In genomic region chr17:38333635-38334295, GRCh38 we compare ENCODE assay signal across 8 cellular contexts. TPM values are rescaled to one million over a fixed set of nuclear protein-coding genes. Genes with fewer than 3 reads are reported as not detected.
DNase-seq lines count a peak whose midpoint lies in the region; ATAC-seq and TF ChIP-seq lines count a peak whose summit lies in the region.

No MANE protein-coding gene starts in this region.

- H2AK5ac ChIP-seq in mesendoderm (ENCODE audit: low read length): no peak overlapping the region

- H4K8ac ChIP-seq in mesendoderm (ENCODE audit: low read depth, low read length): no peak overlapping the region

- H4K20me1 ChIP-seq in PC-3 (ENCODE audit: low read length): no peaks in the 10 kb centered on the region

- H3K27ac ChIP-seq in A673 (ENCODE audit: low read depth, low read length, poor library complexity, severe bottlenecking) (no peak overlapping the region), PC-3 (ENCODE audit: low read length) (no peak overlapping the region), mesendoderm (ENCODE audit: low read depth, low read length) (no peak overlapping the region), vagina (no peak overlapping the region)

- TF ChIP-seq CTCF in A673 (conservative IDR thresholded peaks at IDR 0.05; ENCODE audit: low read depth, low read length) (peak; percentile 76), GM10248 (IDR thresholded peaks at IDR 0.05; ENCODE audit: control extremely low read depth, extremely low read depth, low read depth, missing control alignments) (peak; percentile 71), PC-3 (conservative IDR thresholded peaks at IDR 0.05; ENCODE audit: low read depth, low read length) (peak; percentile 80), vagina (IDR thresholded peaks at IDR 0.05) (no peak)

- no peaks in the 10 kb centered on the region for H3K27me3 ChIP-seq in A673 (replicated peaks; ENCODE audit: insufficient read depth, low read depth, low read length, poor library complexity)
- no peaks in the 10 kb centered on the region for H3K27me3 ChIP-seq in PC-3 (ENCODE audit: low read length)
- no peaks in the 10 kb centered on the region for H3K27me3 ChIP-seq in mesendoderm (ENCODE audit: insufficient read depth, low read length, poor library complexity)
- H3K27me3 ChIP-seq in vagina: no peaks in the 10 kb centered on the region

- POLR2A ChIA-PET in A673 (lab: Charles Lee; ENCODE audit: low non-redundant PET): interaction anchor here (0.5 kb wide), 1 partner anchor 46 kb away, joined by 10 read pairs; no protein-coding TSS in a partner anchor
- POLR2A ChIA-PET in GM10248 (lab: Yijun Ruan, JAX): interaction anchor here (0.6 kb wide), 1 partner anchor 18 kb away, joined by 4 read pairs; the partner anchor contains the start of gene SOCS7
- POLR2A ChIA-PET in PC-3 (lab: Charles Lee; ENCODE audit: unreplicated experiment): no interaction called here

- no peak overlapping the region for H2AFZ ChIP-seq in PC-3 (ENCODE audit: low read length)

- no peak overlapping the region for H3K23ac ChIP-seq in mesendoderm (ENCODE audit: low read length)

- CTCF ChIA-PET in A673 (lab: Charles Lee) (interaction anchor here (1.0 kb wide), 1 partner anchor 9 kb away, joined by 4 read pairs; no protein-coding TSS in a partner anchor), GM10248 (lab: Yijun Ruan, JAX) (interaction anchor here (0.6 to 9.8 kb wide), 16 partner anchors 8 to 333 kb away, joined by 3 to 99 read pairs (median 4); partner anchors contain the start of gene SOCS7), PC-3 (lab: Charles Lee) (interaction anchor here (0.7 to 1.0 kb wide), 2 partner anchors 15 to 70 kb away, joined by 3 to 4 read pairs; no protein-coding TSS in a partner anchor)

- no peaks in the 10 kb centered on the region for H3F3A ChIP-seq in PC-3 (ENCODE audit: low read length, unreplicated experiment)

- H3K9ac ChIP-seq in PC-3 (ENCODE audit: low read length) (no peak overlapping the region), mesendoderm (ENCODE audit: low read length) (no peak overlapping the region)

- no CpG with 5 or more reads among the region's 12 CpGs for WGBS in mesendoderm (ENCODE audit: extremely low coverage, insufficient coverage, low lambda C conversion rate)

- H3K4me2 ChIP-seq in PC-3 (ENCODE audit: low read length) (no peak overlapping the region), mesendoderm (ENCODE audit: low read length) (no peak overlapping the region)

- no peak overlapping the region for H2BK15ac ChIP-seq in mesendoderm (replicated peaks; ENCODE audit: low read depth)

- H3K4me1 ChIP-seq in A673 (ENCODE audit: insufficient read depth, low read length, poor library complexity, severe bottlenecking): no peaks in the 10 kb centered on the region
- no peaks in the 10 kb centered on the region for H3K4me1 ChIP-seq in PC-3 (ENCODE audit: insufficient read depth, low read length)
- H3K4me1 ChIP-seq in mesendoderm (ENCODE audit: control insufficient read depth, low read depth, low read length): no peaks in the 10 kb centered on the region
- H3K4me1 ChIP-seq in vagina: no peaks in the 10 kb centered on the region

- no peak overlapping the region for H3K56ac ChIP-seq in mesendoderm (ENCODE audit: low read length)

- H3K36me3 ChIP-seq in A673 (ENCODE audit: insufficient read depth, low read length, poor library complexity, severe bottlenecking) (no peaks in the 10 kb centered on the region), PC-3 (ENCODE audit: low read depth, low read length) (no peaks in the 10 kb centered on the region), mesendoderm (ENCODE audit: control insufficient read depth, insufficient read depth, low read length) (no peaks in the 10 kb centered on the region), vagina (no peaks in the 10 kb centered on the region)

- no peaks in the 10 kb centered on the region for H3K9me2 ChIP-seq in PC-3 (replicated peaks; ENCODE audit: low read length)

- intact Hi-C loops in A673 (cut with micrococcal nuclease; ENCODE audit: unreplicated experiment) (no loop called here), PC-3 (cut with micrococcal nuclease) (no loop called here), vagina (cut with DNase I) (no loop called here)

- no peak for TF ChIP-seq POLR2A in vagina (IDR thresholded peaks at IDR 0.05)

- no peak overlapping the region for H3K18ac ChIP-seq in mesendoderm (ENCODE audit: low read length)

- no TSS peak for BruUV-seq in A673 (replicated peaks; lab: Mats Ljungman, UMichigan)
- BruUV-seq in PC-3 (replicated peaks; lab: Mats Ljungman, UMichigan): no TSS peak

- ATAC-seq in PC-3 (peak; percentile 58), GM21423 (IDR thresholded peaks at IDR 0.05; ENCODE audit: unreplicated experiment) (no peak)

- H3K9me3 ChIP-seq in A673 (ENCODE audit: low read depth, low read length, poor library complexity, severe bottlenecking) (no peaks in the 10 kb centered on the region), PC-3 (ENCODE audit: low read length) (no peaks in the 10 kb centered on the region), vagina (no peaks in the 10 kb centered on the region)

- no peak overlapping the region for H4K5ac ChIP-seq in mesendoderm (ENCODE audit: low read length)

- no peaks in the 10 kb centered on the region for H3K79me2 ChIP-seq in PC-3 (ENCODE audit: low read length)
- H3K79me2 ChIP-seq in mesendoderm (ENCODE audit: control insufficient read depth, insufficient read depth, low read length): no peaks in the 10 kb centered on the region

- no peaks in the 10 kb centered on the region for H3K79me1 ChIP-seq in mesendoderm (ENCODE audit: low read length)

- no peak overlapping the region for H3K4ac ChIP-seq in mesendoderm (ENCODE audit: low read depth, low read length)

- H2BK5ac ChIP-seq in mesendoderm (ENCODE audit: low read length): no peak overlapping the region

- DNase-seq in A673 (ENCODE audit: low spot score) (peak; percentile 28), GM10248 (ENCODE audit: extremely low spot score) (peak; percentile 68), PC-3 (peak; percentile 39), astrocyte of the hippocampus (ENCODE audit: low read depth, low spot score) (peak; percentile 39), mesendoderm (peak; percentile 71), vagina (ENCODE audit: extremely low spot score in 2 of 2) (no peak), NCI-H1048 (lab: John Stamatoyannopoulos, UW) (no peak)

- H2BK120ac ChIP-seq in mesendoderm (ENCODE audit: low read depth, low read length): no peak overlapping the region

- H3K4me3 ChIP-seq in A673 (ENCODE audit: low read depth, low read length, poor library complexity, severe bottlenecking) (no peak overlapping the region), PC-3 (ENCODE audit: low read length) (no peak overlapping the region), mesendoderm (ENCODE audit: low read length) (no peak overlapping the region), vagina (no peak overlapping the region)

RNA-seq across cellular contexts. Expression of gene GPR179, which starts 10.0 kb away (rescaled TPM):
- total RNA-seq in A673 (2021) (0.04 TPM in 2 replicates), PC-3 (2014; rRNA removed) (not detected in 2 replicates), vagina (not detected)
- 0.01 TPM for polyA plus RNA-seq in mesendoderm (2013, experiment 1 of 2)
- polyA plus RNA-seq in mesendoderm (2013, experiment 2 of 2): 0.01 TPM

RNA-seq across cellular contexts. Expression of gene SOCS7, which starts 17.9 kb away (rescaled TPM):
- total RNA-seq in A673 (2021): 15.2 and 17.3 TPM in 2 replicates
- 7.4 and 9.8 TPM in 2 replicates for total RNA-seq in PC-3 (2014; rRNA removed)
- 12.2 TPM for polyA plus RNA-seq in mesendoderm (2013, experiment 1 of 2)
- 12.5 TPM for polyA plus RNA-seq in mesendoderm (2013, experiment 2 of 2)
- total RNA-seq in vagina: 14.7 TPM

RNA-seq across cellular contexts. Expression of gene MRPL45, which starts 36.8 kb away (rescaled TPM):
- 34.4 and 36.5 TPM in 2 replicates for total RNA-seq in A673 (2021)
- total RNA-seq in PC-3 (2014; rRNA removed): 31.4 and 34.3 TPM in 2 replicates
- polyA plus RNA-seq in mesendoderm (2013, experiment 1 of 2): 78.4 TPM
- 79.1 TPM for polyA plus RNA-seq in mesendoderm (2013, experiment 2 of 2)
- total RNA-seq in vagina: 22.1 TPM

Comparison
In these comparisons a context has a peak if more than half of its experiments do, and no peak if none do; other contexts are left out.
1. DNase-seq: peak in A673 (single experiment), GM10248 (single experiment), PC-3 (single experiment), astrocyte of the hippocampus (single experiment) and mesendoderm (single experiment); none in vagina (0 of 2) and NCI-H1048 (single experiment).
2. CTCF ChIP-seq: peak in A673 (single experiment), GM10248 (single experiment) and PC-3 (single experiment); none in vagina (0 of 3).